Comparison of ENCODE assay signal across 21 cellular contexts in the genomic region with DNA sequence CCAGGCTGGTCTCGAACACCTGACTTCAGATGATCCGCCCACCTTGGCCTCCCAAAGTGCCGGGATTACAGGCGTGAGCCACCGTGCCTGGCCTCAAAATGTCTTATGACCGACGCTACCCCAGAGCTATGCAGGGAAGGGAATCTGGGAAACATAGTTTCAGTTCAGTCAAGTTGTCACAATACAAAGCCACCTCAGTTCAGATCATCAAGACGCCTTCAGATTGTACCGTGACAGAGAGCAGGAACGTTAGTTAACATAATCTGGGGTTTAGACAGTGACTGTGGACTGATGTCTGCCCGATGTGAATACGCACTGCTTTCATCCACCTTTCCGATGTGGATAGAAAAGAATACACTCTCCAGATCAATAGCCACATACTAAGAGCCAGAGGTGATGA. TPM values are rescaled to one million over a fixed set of nuclear protein-coding genes. Genes with fewer than 3 reads are reported as not detected.
A peak's percentile ranks its signal among the peaks of the same experiment; 100 is the strongest.
DNase-seq lines count a peak whose midpoint lies in the region; ATAC-seq lines count a peak whose summit lies in the region.
"Had no signal": no experiment of that assay in that cellular context is flagged by ENCODE, and none has a peak within 500 bp of the region (broad histone marks: within the 10 kb centered on the region; RNA-seq: fewer than 3 reads in every experiment).

No MANE protein-coding gene starts in this region.

- intact Hi-C loops in posterior vena cava (cut with DNase I), result no loop called here

- H3K36me3 Mint-ChIP-seq in activated CD8-positive, alpha-beta memory T cell treated with anti-CD3 and anti-CD28 coated beads, Interleukin-2, amount 10 ng/mL, durations not matched to agents 7 days and 5 days, result peaks cover 2% of the 10 kb centered on the region
- H3K36me3 Mint-ChIP-seq in activated naive CD8-positive, alpha-beta T cell treated with anti-CD3 and anti-CD28 coated beads, Interleukin-2, amount 50 U/mL, for 24 hours (ENCODE audit: low read depth), result no peaks in the 10 kb centered on the region

- ATAC-seq in activated CD8-positive, alpha-beta memory T cell treated with anti-CD3 and anti-CD28 coated beads, Interleukin-2, amount 10 ng/mL, durations not matched to agents 7 days and 5 days, result no peak
- ATAC-seq in activated naive CD8-positive, alpha-beta T cell treated with anti-CD3 and anti-CD28 coated beads, Interleukin-2, amount 50 U/mL, for 24 hours, result no peak
- ATAC-seq in GM21825 (IDR thresholded peaks at IDR 0.05; ENCODE audit: unreplicated experiment), result no peak
- ATAC-seq in HG03469 (IDR thresholded peaks at IDR 0.05; ENCODE audit: unreplicated experiment), result no peak
- ATAC-seq: gastrocnemius medialis, Right ventricle myocardium inferior had no signal

- H3K4me1 Mint-ChIP-seq in activated CD8-positive, alpha-beta memory T cell treated with anti-CD3 and anti-CD28 coated beads, Interleukin-2, amount 10 ng/mL, durations not matched to agents 7 days and 5 days, result peaks cover 64% of the 10 kb centered on the region
- peaks cover 87% of the 10 kb centered on the region for H3K4me1 Mint-ChIP-seq in activated naive CD8-positive, alpha-beta T cell treated with anti-CD3 and anti-CD28 coated beads, Interleukin-2, amount 50 U/mL, for 24 hours

- no peak for DNase-seq in activated CD8-positive, alpha-beta memory T cell treated with anti-CD3 and anti-CD28 coated beads, Interleukin-2, amount 10 ng/mL, durations not matched to agents 7 days and 5 days
- DNase-seq in activated CD8-positive, alpha-beta memory T cell treated with anti-CD3 and anti-CD28 coated beads, Interleukin-2, amount 50 U/mL, for 4 hours, result no peak
- DNase-seq in MV-4-11 (lab: John Stamatoyannopoulos, UW), result peak; percentile 19
- DNase-seq in activated naive CD8-positive, alpha-beta T cell treated with anti-CD3 and anti-CD28 coated beads, Interleukin-2, amount 50 U/mL, for 24 hours, result no peak
- DNase-seq in posterior vena cava (ENCODE audit: low spot score), result peak; percentile 18
- DNase-seq in ureter (ENCODE audit: low spot score), result no peak
- DNase-seq: activated gamma-delta T cell; C1 segment of cervical spinal cord; central memory CD4-positive, alpha-beta T cell; gastrocnemius medialis; H7; hypothalamus; KBM-7; kidney; lower lobe of right lung; NCI-H187 treated with DMSO at 0.1 percent for 48 hours; NCI-H748 treated with DMSO at 0.1 percent for 48 hours; spleen had no signal

- no peaks in the 10 kb centered on the region for H3K9me3 Mint-ChIP-seq in activated CD8-positive, alpha-beta memory T cell treated with anti-CD3 and anti-CD28 coated beads, Interleukin-2, amount 10 ng/mL, durations not matched to agents 7 days and 5 days (ENCODE audit: low read depth)
- no peaks in the 10 kb centered on the region for H3K9me3 Mint-ChIP-seq in activated naive CD8-positive, alpha-beta T cell treated with anti-CD3 and anti-CD28 coated beads, Interleukin-2, amount 50 U/mL, for 24 hours

- CTCF ChIA-PET in activated CD8-positive, alpha-beta memory T cell treated with anti-CD3 and anti-CD28 coated beads, Interleukin-2, amount 10 ng/mL, durations not matched to agents 7 days and 5 days (lab: Charles Lee), result interaction anchor here (1.5 kb wide), 1 partner anchor 13 kb away, joined by 5 read pairs; no protein-coding TSS in a partner anchor

- H3K27me3 Mint-ChIP-seq in activated CD8-positive, alpha-beta memory T cell treated with anti-CD3 and anti-CD28 coated beads, Interleukin-2, amount 10 ng/mL, durations not matched to agents 7 days and 5 days, result peaks cover 5% of the 10 kb centered on the region
- H3K27me3 Mint-ChIP-seq in activated naive CD8-positive, alpha-beta T cell treated with anti-CD3 and anti-CD28 coated beads, Interleukin-2, amount 50 U/mL, for 24 hours, result no peaks in the 10 kb centered on the region

- peak overlapping the region; percentile 95 for H3K27ac Mint-ChIP-seq in activated CD8-positive, alpha-beta memory T cell treated with anti-CD3 and anti-CD28 coated beads, Interleukin-2, amount 10 ng/mL, durations not matched to agents 7 days and 5 days
- H3K27ac Mint-ChIP-seq in activated naive CD8-positive, alpha-beta T cell treated with anti-CD3 and anti-CD28 coated beads, Interleukin-2, amount 50 U/mL, for 24 hours, result peak overlapping the region; percentile 90

- peak overlapping the region; percentile 52 for H3K4me3 Mint-ChIP-seq in activated CD8-positive, alpha-beta memory T cell treated with anti-CD3 and anti-CD28 coated beads, Interleukin-2, amount 10 ng/mL, durations not matched to agents 7 days and 5 days
- peak overlapping the region; percentile 68 for H3K4me3 Mint-ChIP-seq in activated naive CD8-positive, alpha-beta T cell treated with anti-CD3 and anti-CD28 coated beads, Interleukin-2, amount 50 U/mL, for 24 hours

RNA-seq across cellular contexts. Expression of a gene that starts 53.9 kb away (rescaled TPM):
- 10 to 100 TPM in 1 of 2 experiments, 1 to 10 TPM in 1; 6.3 to 10.9 TPM for total RNA-seq in activated CD8-positive, alpha-beta memory T cell treated with anti-CD3 and anti-CD28 coated beads, Interleukin-2, amount 10 ng/mL, durations not matched to agents 7 days and 5 days
- 10 to 100 TPM; 56.9 to 62.7 TPM for total RNA-seq in posterior vena cava
- 24.9 TPM for total RNA-seq in ureter

Comparison
In these comparisons a context has a peak if more than half of its experiments do, and no peak if none do; other contexts are left out.
1. DNase-seq: peak in MV-4-11 (single experiment) and posterior vena cava (single experiment); none in activated CD8-positive, alpha-beta memory T cell treated with anti-CD3 and anti-CD28 coated beads, Interleukin-2, amount 10 ng/mL, durations not matched to agents 7 days and 5 days (single experiment), activated CD8-positive, alpha-beta memory T cell treated with anti-CD3 and anti-CD28 coated beads, Interleukin-2, amount 50 U/mL, for 4 hours (single experiment), activated naive CD8-positive, alpha-beta T cell treated with anti-CD3 and anti-CD28 coated beads, Interleukin-2, amount 50 U/mL, for 24 hours (single experiment) and ureter (single experiment).